ENCODE assay signal across 1 cellular context in the genomic region with DNA sequence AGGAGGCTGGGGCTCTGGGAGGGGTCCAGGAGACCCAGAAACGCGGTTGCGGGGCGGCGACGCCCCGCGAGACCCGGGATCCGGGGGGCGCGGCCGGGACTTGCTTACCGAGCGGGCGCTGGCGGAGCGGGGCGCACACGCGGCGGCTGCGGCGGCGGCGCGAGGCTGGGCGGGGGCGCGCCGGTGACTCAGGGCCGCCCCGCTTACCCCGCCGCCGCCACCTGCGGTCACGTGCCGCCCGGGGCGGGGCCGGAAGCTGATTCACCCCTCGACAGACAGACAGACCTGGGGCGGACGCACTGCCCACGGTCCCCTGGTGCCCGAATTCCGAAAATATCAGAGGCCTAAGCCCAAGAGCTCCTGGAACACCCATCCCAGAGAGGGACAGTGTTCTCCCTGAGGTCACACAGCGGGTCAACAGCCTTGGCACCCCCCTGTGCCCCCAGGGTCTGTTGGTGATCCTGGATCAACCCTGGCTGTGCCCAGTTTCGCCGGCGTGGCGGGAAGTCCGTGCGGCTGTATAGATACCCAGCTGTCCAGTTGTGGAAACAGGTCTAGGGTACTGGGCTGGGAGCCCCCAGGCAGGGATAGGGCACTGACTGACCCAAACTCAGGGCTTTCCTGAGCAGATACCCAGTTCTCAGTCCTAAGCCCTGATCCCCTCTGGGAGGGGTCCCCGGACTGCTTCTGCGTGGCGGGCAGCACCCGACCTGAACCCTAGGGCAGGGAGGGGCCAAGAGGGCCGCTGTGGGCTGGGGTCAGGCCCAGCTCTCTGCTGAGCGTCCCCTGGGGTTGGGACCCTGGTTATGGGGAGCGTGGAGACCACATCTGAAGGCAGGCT.
TF ChIP-seq lines count a peak whose summit lies in the region.

A gene with protein sequence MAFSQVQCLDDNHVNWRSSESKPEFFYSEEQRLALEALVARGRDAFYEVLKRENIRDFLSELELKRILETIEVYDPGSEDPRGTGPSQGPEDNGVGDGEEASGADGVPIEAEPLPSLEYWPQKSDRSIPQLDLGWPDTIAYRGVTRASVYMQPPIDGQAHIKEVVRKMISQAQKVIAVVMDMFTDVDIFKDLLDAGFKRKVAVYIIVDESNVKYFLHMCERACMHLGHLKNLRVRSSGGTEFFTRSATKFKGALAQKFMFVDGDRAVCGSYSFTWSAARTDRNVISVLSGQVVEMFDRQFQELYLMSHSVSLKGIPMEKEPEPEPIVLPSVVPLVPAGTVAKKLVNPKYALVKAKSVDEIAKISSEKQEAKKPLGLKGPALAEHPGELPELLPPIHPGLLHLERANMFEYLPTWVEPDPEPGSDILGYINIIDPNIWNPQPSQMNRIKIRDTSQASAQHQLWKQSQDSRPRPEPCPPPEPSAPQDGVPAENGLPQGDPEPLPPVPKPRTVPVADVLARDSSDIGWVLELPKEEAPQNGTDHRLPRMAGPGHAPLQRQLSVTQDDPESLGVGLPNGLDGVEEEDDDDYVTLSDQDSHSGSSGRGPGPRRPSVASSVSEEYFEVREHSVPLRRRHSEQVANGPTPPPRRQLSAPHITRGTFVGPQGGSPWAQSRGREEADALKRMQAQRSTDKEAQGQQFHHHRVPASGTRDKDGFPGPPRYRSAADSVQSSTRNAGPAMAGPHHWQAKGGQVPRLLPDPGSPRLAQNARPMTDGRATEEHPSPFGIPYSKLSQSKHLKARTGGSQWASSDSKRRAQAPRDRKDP (minus strand): TSS at position 164 of the 841 bp plus-strand sequence. CDS start 723 bp downstream, outside the sequence.

TF ChIP-seq in HepG2, 621 proteins besides CTCF, POLR2A, EP300 and RAD21 (continued from another document and continues in another):
- TF ChIP-seq, protein P1, sequence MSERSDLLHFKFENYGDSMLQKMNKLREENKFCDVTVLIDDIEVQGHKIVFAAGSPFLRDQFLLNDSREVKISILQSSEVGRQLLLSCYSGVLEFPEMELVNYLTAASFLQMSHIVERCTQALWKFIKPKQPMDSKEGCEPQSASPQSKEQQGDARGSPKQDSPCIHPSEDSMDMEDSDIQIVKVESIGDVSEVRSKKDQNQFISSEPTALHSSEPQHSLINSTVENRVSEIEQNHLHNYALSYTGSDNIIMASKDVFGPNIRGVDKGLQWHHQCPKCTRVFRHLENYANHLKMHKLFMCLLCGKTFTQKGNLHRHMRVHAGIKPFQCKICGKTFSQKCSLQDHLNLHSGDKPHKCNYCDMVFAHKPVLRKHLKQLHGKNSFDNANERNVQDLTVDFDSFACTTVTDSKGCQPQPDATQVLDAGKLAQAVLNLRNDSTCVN (CRISPR knock-in tag; IDR thresholded peaks at IDR 0.05; ENCODE audit: borderline replicate concordance), result no peak
- TF ChIP-seq, protein P2, sequence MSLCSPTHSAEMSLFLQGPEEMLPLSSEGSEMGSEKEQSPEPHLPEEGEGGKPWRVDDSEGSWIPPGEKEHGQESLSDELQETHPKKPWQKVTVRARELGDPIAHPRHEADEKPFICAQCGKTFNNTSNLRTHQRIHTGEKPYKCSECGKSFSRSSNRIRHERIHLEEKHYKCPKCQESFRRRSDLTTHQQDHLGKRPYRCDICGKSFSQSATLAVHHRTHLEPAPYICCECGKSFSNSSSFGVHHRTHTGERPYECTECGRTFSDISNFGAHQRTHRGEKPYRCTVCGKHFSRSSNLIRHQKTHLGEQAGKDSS (CRISPR knock-in tag; IDR thresholded peaks at IDR 0.05; ENCODE audit: borderline replicate concordance, low read depth), result peak; percentile 8; the same call in 1 of the 2 replicates
- TF ChIP-seq ZFP36 (IDR thresholded peaks at IDR 0.05; ENCODE audit: borderline replicate concordance, low read depth, low read length, partially characterized antibody) (no peak), NR2C2 (CRISPR knock-in tag; IDR thresholded peaks at IDR 0.05; ENCODE audit: borderline replicate concordance) (peak; percentile 36; the same call in 1 of the 2 replicates), ZNF263 (CRISPR knock-in tag; IDR thresholded peaks at IDR 0.05) (0 out of 2 replicates have a peak, but pooled peaks have one; percentile 17), STAG1 (CRISPR knock-in tag; IDR thresholded peaks at IDR 0.05) (no peak), YY1 (IDR thresholded peaks at IDR 0.05; ENCODE audit: insufficient read depth, insufficient replicate concordance, low read depth, low read length) (no peak), HIVEP1 (CRISPR knock-in tag; IDR thresholded peaks at IDR 0.05) (peak; percentile 33; the same call in 1 of the 2 replicates), BRCA1 (CRISPR knock-in tag; IDR thresholded peaks at IDR 0.05) (no peak), HOXA7 (CRISPR knock-in tag; IDR thresholded peaks at IDR 0.05) (no peak), KLF11 (CRISPR knock-in tag; IDR thresholded peaks at IDR 0.05) (no peak), FOXP1 (IDR thresholded peaks at IDR 0.05) (no peak), FOXP1 (CRISPR knock-in tag; IDR thresholded peaks at IDR 0.05) (0 out of 2 replicates have a peak, but pooled peaks have one; percentile 8), GABPA (IDR thresholded peaks at IDR 0.05; ENCODE audit: low read depth, low read length) (peak; percentile 51), GABPA (CRISPR knock-in tag; IDR thresholded peaks at IDR 0.05; ENCODE audit: low read depth) (peak; percentile 72), ZNF850 (CRISPR knock-in tag; conservative IDR thresholded peaks at IDR 0.05) (0 out of 2 replicates have a peak, but pooled peaks have one; percentile 31), SIX1 (CRISPR knock-in tag; IDR thresholded peaks at IDR 0.05; ENCODE audit: borderline replicate concordance) (no peak), ZNF605 (CRISPR knock-in tag; IDR thresholded peaks at IDR 0.05) (no peak), MEIS1 (CRISPR knock-in tag; IDR thresholded peaks at IDR 0.05; ENCODE audit: borderline replicate concordance) (peak; percentile 64; the same call in 1 of the 2 replicates), ZNF749 (CRISPR knock-in tag; IDR thresholded peaks at IDR 0.05; ENCODE audit: borderline replicate concordance) (no peak), CBX5 (CRISPR knock-in tag; IDR thresholded peaks at IDR 0.05; ENCODE audit: borderline replicate concordance) (peak; percentile 42; the same call in 1 of the 2 replicates), RBAK (CRISPR knock-in tag; IDR thresholded peaks at IDR 0.05) (no peak), TEAD3 (CRISPR knock-in tag; optimal IDR thresholded peaks at IDR 0.05; ENCODE audit: borderline replicate concordance) (peak; percentile 33), ZBTB20 (CRISPR knock-in tag; IDR thresholded peaks at IDR 0.05; ENCODE audit: borderline replicate concordance, low read depth) (no peak), RARA (CRISPR knock-in tag; IDR thresholded peaks at IDR 0.05) (peak; percentile 40; the same call in 1 of the 2 replicates), HNRNPLL (IDR thresholded peaks at IDR 0.05; ENCODE audit: low read depth, low read length, poor library complexity, severe bottlenecking) (peak; percentile 32), ZBTB3 (CRISPR knock-in tag; IDR thresholded peaks at IDR 0.05; ENCODE audit: borderline replicate concordance, low read depth) (0 out of 2 replicates have a peak, but pooled peaks have one; percentile 54), SRSF1 (optimal IDR thresholded peaks at IDR 0.05; ENCODE audit: low read depth, low read length) (no peak)
- TF ChIP-seq, protein P3, sequence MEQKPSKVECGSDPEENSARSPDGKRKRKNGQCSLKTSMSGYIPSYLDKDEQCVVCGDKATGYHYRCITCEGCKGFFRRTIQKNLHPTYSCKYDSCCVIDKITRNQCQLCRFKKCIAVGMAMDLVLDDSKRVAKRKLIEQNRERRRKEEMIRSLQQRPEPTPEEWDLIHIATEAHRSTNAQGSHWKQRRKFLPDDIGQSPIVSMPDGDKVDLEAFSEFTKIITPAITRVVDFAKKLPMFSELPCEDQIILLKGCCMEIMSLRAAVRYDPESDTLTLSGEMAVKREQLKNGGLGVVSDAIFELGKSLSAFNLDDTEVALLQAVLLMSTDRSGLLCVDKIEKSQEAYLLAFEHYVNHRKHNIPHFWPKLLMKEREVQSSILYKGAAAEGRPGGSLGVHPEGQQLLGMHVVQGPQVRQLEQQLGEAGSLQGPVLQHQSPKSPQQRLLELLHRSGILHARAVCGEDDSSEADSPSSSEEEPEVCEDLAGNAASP (CRISPR knock-in tag; IDR thresholded peaks at IDR 0.05; ENCODE audit: borderline replicate concordance), result peak; percentile 51; the same call in 1 of the 2 replicates
- TF ChIP-seq, protein P4, sequence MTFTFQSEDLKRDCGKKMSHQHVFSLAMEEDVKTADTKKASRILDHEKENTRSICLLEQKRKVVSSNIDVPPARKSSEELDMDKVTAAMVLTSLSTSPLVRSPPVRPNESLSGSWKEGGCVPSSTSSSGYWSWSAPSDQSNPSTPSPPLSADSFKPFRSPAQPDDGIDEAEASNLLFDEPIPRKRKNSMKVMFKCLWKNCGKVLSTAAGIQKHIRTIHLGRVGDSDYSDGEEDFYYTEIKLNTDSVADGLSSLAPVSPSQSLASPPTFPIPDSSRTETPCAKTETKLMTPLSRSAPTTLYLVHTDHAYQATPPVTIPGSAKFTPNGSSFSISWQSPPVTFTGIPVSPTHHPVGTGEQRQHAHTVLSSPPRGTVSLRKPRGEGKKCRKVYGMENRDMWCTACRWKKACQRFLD (CRISPR knock-in tag; IDR thresholded peaks at IDR 0.05; ENCODE audit: borderline replicate concordance), result no peak
- TF ChIP-seq, protein P5, sequence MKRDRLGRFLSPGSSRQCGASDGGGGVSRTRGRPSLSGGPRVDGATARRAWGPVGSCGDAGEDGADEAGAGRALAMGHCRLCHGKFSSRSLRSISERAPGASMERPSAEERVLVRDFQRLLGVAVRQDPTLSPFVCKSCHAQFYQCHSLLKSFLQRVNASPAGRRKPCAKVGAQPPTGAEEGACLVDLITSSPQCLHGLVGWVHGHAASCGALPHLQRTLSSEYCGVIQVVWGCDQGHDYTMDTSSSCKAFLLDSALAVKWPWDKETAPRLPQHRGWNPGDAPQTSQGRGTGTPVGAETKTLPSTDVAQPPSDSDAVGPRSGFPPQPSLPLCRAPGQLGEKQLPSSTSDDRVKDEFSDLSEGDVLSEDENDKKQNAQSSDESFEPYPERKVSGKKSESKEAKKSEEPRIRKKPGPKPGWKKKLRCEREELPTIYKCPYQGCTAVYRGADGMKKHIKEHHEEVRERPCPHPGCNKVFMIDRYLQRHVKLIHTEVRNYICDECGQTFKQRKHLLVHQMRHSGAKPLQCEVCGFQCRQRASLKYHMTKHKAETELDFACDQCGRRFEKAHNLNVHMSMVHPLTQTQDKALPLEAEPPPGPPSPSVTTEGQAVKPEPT (CRISPR knock-in tag; IDR thresholded peaks at IDR 0.05; ENCODE audit: low read depth), result 0 out of 2 replicates have a peak, but pooled peaks have one; percentile 27
- TF ChIP-seq, protein P6, sequence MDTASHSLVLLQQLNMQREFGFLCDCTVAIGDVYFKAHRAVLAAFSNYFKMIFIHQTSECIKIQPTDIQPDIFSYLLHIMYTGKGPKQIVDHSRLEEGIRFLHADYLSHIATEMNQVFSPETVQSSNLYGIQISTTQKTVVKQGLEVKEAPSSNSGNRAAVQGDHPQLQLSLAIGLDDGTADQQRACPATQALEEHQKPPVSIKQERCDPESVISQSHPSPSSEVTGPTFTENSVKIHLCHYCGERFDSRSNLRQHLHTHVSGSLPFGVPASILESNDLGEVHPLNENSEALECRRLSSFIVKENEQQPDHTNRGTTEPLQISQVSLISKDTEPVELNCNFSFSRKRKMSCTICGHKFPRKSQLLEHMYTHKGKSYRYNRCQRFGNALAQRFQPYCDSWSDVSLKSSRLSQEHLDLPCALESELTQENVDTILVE (CRISPR knock-in tag; IDR thresholded peaks at IDR 0.05), result peak; percentile 38; the same call in 1 of the 2 replicates
- TF ChIP-seq, protein P7, sequence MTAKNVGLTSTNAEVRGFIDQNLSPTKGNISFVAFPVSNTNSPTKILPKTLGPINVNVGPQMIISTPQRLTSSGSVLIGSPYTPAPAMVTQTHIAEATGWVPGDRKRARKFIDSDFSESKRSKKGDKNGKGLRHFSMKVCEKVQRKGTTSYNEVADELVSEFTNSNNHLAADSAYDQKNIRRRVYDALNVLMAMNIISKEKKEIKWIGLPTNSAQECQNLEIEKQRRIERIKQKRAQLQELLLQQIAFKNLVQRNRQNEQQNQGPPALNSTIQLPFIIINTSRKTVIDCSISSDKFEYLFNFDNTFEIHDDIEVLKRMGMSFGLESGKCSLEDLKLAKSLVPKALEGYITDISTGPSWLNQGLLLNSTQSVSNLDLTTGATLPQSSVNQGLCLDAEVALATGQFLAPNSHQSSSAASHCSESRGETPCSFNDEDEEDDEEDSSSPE (CRISPR knock-in tag; IDR thresholded peaks at IDR 0.05), result peak; percentile 20
- TF ChIP-seq, protein P8, sequence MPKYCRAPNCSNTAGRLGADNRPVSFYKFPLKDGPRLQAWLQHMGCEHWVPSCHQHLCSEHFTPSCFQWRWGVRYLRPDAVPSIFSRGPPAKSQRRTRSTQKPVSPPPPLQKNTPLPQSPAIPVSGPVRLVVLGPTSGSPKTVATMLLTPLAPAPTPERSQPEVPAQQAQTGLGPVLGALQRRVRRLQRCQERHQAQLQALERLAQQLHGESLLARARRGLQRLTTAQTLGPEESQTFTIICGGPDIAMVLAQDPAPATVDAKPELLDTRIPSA (CRISPR knock-in tag; IDR thresholded peaks at IDR 0.05; ENCODE audit: borderline replicate concordance), result no peak
- TF ChIP-seq, protein P9, sequence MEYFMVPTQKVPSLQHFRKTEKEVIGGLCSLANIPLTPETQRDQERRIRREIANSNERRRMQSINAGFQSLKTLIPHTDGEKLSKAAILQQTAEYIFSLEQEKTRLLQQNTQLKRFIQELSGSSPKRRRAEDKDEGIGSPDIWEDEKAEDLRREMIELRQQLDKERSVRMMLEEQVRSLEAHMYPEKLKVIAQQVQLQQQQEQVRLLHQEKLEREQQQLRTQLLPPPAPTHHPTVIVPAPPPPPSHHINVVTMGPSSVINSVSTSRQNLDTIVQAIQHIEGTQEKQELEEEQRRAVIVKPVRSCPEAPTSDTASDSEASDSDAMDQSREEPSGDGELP (IDR thresholded peaks at IDR 0.05; ENCODE audit: borderline replicate concordance, low read depth), result peak; percentile 55; the same call in 1 of the 2 replicates
- TF ChIP-seq, protein P10, sequence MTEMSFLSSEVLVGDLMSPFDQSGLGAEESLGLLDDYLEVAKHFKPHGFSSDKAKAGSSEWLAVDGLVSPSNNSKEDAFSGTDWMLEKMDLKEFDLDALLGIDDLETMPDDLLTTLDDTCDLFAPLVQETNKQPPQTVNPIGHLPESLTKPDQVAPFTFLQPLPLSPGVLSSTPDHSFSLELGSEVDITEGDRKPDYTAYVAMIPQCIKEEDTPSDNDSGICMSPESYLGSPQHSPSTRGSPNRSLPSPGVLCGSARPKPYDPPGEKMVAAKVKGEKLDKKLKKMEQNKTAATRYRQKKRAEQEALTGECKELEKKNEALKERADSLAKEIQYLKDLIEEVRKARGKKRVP (CRISPR knock-in tag; IDR thresholded peaks at IDR 0.05), result no peak
- TF ChIP-seq, protein P11, sequence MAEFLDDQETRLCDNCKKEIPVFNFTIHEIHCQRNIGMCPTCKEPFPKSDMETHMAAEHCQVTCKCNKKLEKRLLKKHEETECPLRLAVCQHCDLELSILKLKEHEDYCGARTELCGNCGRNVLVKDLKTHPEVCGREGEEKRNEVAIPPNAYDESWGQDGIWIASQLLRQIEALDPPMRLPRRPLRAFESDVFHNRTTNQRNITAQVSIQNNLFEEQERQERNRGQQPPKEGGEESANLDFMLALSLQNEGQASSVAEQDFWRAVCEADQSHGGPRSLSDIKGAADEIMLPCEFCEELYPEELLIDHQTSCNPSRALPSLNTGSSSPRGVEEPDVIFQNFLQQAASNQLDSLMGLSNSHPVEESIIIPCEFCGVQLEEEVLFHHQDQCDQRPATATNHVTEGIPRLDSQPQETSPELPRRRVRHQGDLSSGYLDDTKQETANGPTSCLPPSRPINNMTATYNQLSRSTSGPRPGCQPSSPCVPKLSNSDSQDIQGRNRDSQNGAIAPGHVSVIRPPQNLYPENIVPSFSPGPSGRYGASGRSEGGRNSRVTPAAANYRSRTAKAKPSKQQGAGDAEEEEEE (CRISPR knock-in tag; IDR thresholded peaks at IDR 0.05; ENCODE audit: borderline replicate concordance), result no peak
- TF ChIP-seq, protein P12, sequence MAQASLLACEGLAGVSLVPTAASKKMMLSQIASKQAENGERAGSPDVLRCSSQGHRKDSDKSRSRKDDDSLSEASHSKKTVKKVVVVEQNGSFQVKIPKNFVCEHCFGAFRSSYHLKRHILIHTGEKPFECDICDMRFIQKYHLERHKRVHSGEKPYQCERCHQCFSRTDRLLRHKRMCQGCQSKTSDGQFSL (CRISPR knock-in tag; IDR thresholded peaks at IDR 0.05), result 0 out of 2 replicates have a peak, but pooled peaks have one; percentile 23
